ENCODE assay signal across 11 cellular contexts in the genomic region with DNA sequence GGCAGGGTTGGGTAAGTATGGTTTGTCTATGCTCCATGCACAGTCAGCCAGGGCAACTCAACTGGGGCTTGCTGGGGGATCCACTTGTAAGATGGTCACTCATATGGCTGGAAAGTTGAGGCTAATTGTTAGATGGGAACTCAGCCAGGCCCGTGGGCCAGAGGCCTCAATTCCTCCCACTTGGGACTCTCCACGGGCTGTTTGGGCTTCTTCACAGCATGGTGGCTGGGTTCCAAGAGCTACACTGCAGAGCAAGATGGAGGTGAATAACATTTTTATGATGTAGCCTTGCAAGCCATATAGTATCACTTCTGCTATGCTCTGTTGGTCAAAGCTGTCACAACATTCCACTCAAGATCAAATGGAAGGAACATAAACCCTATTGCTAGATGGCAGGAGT. TPM values are rescaled to one million over a fixed set of nuclear protein-coding genes. Genes with fewer than 3 reads are reported as not detected.
DNase-seq lines count a peak whose midpoint lies in the region; ATAC-seq and FAIRE-seq lines count a peak whose summit lies in the region.
"Had no signal": no experiment of that assay in that cellular context is flagged by ENCODE, and none has a peak within 500 bp of the region (broad histone marks: within the 10 kb centered on the region; RNA-seq: fewer than 3 reads in every experiment).

No MANE protein-coding gene starts in this region.

- POLR2A ChIA-PET in activated CD4-positive, alpha-beta T cell treated with anti-CD3 and anti-CD28 coated beads for 36 hours (lab: Charles Lee): interaction anchor here (1.5 kb wide), 1 partner anchor 55 kb away, joined by 8 read pairs; no protein-coding TSS in a partner anchor
- POLR2A ChIA-PET in naive thymus-derived CD8-positive, alpha-beta T cell (lab: Charles Lee): interaction anchor here (1.1 to 2.3 kb wide), 3 partner anchors 9 to 40 kb away, joined by 3 to 9 read pairs (median 8); no protein-coding TSS in a partner anchor

- no peak for ATAC-seq in activated CD4-positive, alpha-beta T cell treated with anti-CD3 and anti-CD28 coated beads for 36 hours
- ATAC-seq in GM21367 (IDR thresholded peaks at IDR 0.05; ENCODE audit: unreplicated experiment): peak; percentile 14
- ATAC-seq in naive thymus-derived CD8-positive, alpha-beta T cell: no peak
- ATAC-seq in HG03457 (IDR thresholded peaks at IDR 0.05; ENCODE audit: unreplicated experiment): no peak
- ATAC-seq: A549, body of pancreas had no signal

- H3K9me3 Mint-ChIP-seq in activated CD4-positive, alpha-beta T cell treated with anti-CD3 and anti-CD28 coated beads for 36 hours (ENCODE audit: low read depth): peaks cover 3% of the 10 kb centered on the region
- peaks cover 8% of the 10 kb centered on the region for H3K9me3 Mint-ChIP-seq in activated T-helper 1 cell treated with anti-CD3 and anti-CD28 coated beads, Interleukin-12 subunit alpha, Interleukin-12 subunit beta, Interleukin-2, Interleukin-4 antibody, amounts not matched to agents 30 ng/mL and 10 ng/mL and 1 ng/mL, durations not matched to agents 14 hours and 24 hours and 36 hours
- peaks cover 0 to 4% (median 0%) of the 10 kb centered on the region in 9 donors for H3K9me3 Mint-ChIP-seq in naive thymus-derived CD8-positive, alpha-beta T cell

- peaks cover 83% of the 10 kb centered on the region for H3K4me1 Mint-ChIP-seq in activated CD4-positive, alpha-beta T cell treated with anti-CD3 and anti-CD28 coated beads for 36 hours
- peaks cover 78% of the 10 kb centered on the region for H3K4me1 Mint-ChIP-seq in activated T-helper 1 cell treated with anti-CD3 and anti-CD28 coated beads, Interleukin-12 subunit alpha, Interleukin-12 subunit beta, Interleukin-2, Interleukin-4 antibody, amounts not matched to agents 30 ng/mL and 10 ng/mL and 1 ng/mL, durations not matched to agents 14 hours and 24 hours and 36 hours (ENCODE audit: low read depth)
- H3K4me1 Mint-ChIP-seq in naive thymus-derived CD8-positive, alpha-beta T cell: peaks cover 28 to 70% (median 67%) of the 10 kb centered on the region in 4 donors

- CTCF ChIA-PET in activated CD4-positive, alpha-beta T cell treated with anti-CD3 and anti-CD28 coated beads for 36 hours (lab: Charles Lee): interaction anchor here (0.6 to 2.1 kb wide), 13 partner anchors 13 to 539 kb away, joined by 3 to 8 read pairs (median 3); a partner anchor contains a TSS

- H3K4me3 Mint-ChIP-seq in activated CD4-positive, alpha-beta T cell treated with anti-CD3 and anti-CD28 coated beads for 36 hours: peak overlapping the region; percentile 71
- peak overlapping the region; percentile 83 for H3K4me3 Mint-ChIP-seq in activated T-helper 1 cell treated with anti-CD3 and anti-CD28 coated beads, Interleukin-12 subunit alpha, Interleukin-12 subunit beta, Interleukin-2, Interleukin-4 antibody, amounts not matched to agents 30 ng/mL and 10 ng/mL and 1 ng/mL, durations not matched to agents 14 hours and 24 hours and 36 hours
- H3K4me3 Mint-ChIP-seq in naive thymus-derived CD8-positive, alpha-beta T cell: peak overlapping the region in 8 of 10 donors; percentile 46 to 86 (median 82)

- no peaks in the 10 kb centered on the region for H3K27me3 Mint-ChIP-seq in activated CD4-positive, alpha-beta T cell treated with anti-CD3 and anti-CD28 coated beads for 36 hours
- no peaks in the 10 kb centered on the region for H3K27me3 Mint-ChIP-seq in activated T-helper 1 cell treated with anti-CD3 and anti-CD28 coated beads, Interleukin-12 subunit alpha, Interleukin-12 subunit beta, Interleukin-2, Interleukin-4 antibody, amounts not matched to agents 30 ng/mL and 10 ng/mL and 1 ng/mL, durations not matched to agents 14 hours and 24 hours and 36 hours (ENCODE audit: insufficient read depth)
- no peaks in the 10 kb centered on the region for H3K27me3 Mint-ChIP-seq in naive thymus-derived CD8-positive, alpha-beta T cell

- intact Hi-C loops in activated CD4-positive, alpha-beta T cell treated with anti-CD3 and anti-CD28 coated beads for 36 hours (cut with DNase I, micrococcal nuclease): loop anchor here (2.0 kb wide), 2 partner anchors 33 to 45 kb away; no protein-coding TSS in a partner anchor
- intact Hi-C loops in activated T-helper 1 cell treated with anti-CD3 and anti-CD28 coated beads, Interleukin-12 subunit alpha, Interleukin-12 subunit beta, Interleukin-2, Interleukin-4 antibody, amounts not matched to agents 30 ng/mL and 10 ng/mL and 1 ng/mL, durations not matched to agents 14 hours and 24 hours and 36 hours (cut with micrococcal nuclease): loop anchor here (2.0 to 5.0 kb wide), 2 partner anchors 45 to 88 kb away; no protein-coding TSS in a partner anchor

- peaks cover 15% of the 10 kb centered on the region for H3K36me3 Mint-ChIP-seq in activated CD4-positive, alpha-beta T cell treated with anti-CD3 and anti-CD28 coated beads for 36 hours (ENCODE audit: low read depth)
- H3K36me3 Mint-ChIP-seq in activated T-helper 1 cell treated with anti-CD3 and anti-CD28 coated beads, Interleukin-12 subunit alpha, Interleukin-12 subunit beta, Interleukin-2, Interleukin-4 antibody, amounts not matched to agents 30 ng/mL and 10 ng/mL and 1 ng/mL, durations not matched to agents 14 hours and 24 hours and 36 hours (ENCODE audit: low read depth): peaks cover 15% of the 10 kb centered on the region
- peaks cover 5 to 13% (median 9%) of the 10 kb centered on the region in 3 donors for H3K36me3 Mint-ChIP-seq in naive thymus-derived CD8-positive, alpha-beta T cell

- peak overlapping the region; percentile 94 for H3K27ac Mint-ChIP-seq in activated CD4-positive, alpha-beta T cell treated with anti-CD3 and anti-CD28 coated beads for 36 hours
- peak overlapping the region; percentile 96 for H3K27ac Mint-ChIP-seq in activated T-helper 1 cell treated with anti-CD3 and anti-CD28 coated beads, Interleukin-12 subunit alpha, Interleukin-12 subunit beta, Interleukin-2, Interleukin-4 antibody, amounts not matched to agents 30 ng/mL and 10 ng/mL and 1 ng/mL, durations not matched to agents 14 hours and 24 hours and 36 hours
- peak overlapping the region; percentile 5 to 88 (median 65) for H3K27ac Mint-ChIP-seq in naive thymus-derived CD8-positive, alpha-beta T cell

- peak; percentile 21 for DNase-seq in activated CD4-positive, alpha-beta T cell treated with anti-CD3 and anti-CD28 coated beads for 36 hours
- DNase-seq in activated CD4-positive, alpha-beta T cell treated with anti-CD3 and anti-CD28 coated beads, Interleukin-2, amount 50 U/mL, for 4 hours: no peak
- no peak for DNase-seq in activated T-helper 1 cell treated with anti-CD3 and anti-CD28 coated beads, Interleukin-12 subunit alpha, Interleukin-12 subunit beta, Interleukin-2, Interleukin-4 antibody, amounts not matched to agents 30 ng/mL and 10 ng/mL and 1 ng/mL, durations not matched to agents 14 hours and 24 hours and 36 hours (ENCODE audit: low spot score)
- DNase-seq in naive thymus-derived CD8-positive, alpha-beta T cell: no peak
- no peak for DNase-seq in HTR-8/SVneo (ENCODE audit: insufficient read length, low spot score)
- no peak for DNase-seq in COR-L47 (lab: John Stamatoyannopoulos, UW)
- DNase-seq: body of pancreas, nucleus accumbens had no signal

- no peak for FAIRE-seq in HTR-8/SVneo (lab: Jason Lieb, UNC)
- FAIRE-seq: A549 had no signal

RNA-seq across cellular contexts. Expression of a gene that starts 39.2 kb away (rescaled TPM):
- 100 to 1,000 TPM in 1 of 2 experiments, 10 to 100 TPM in 1; 96.2 to 173 TPM for total RNA-seq in activated CD4-positive, alpha-beta T cell treated with anti-CD3 and anti-CD28 coated beads for 36 hours
- 113 and 119 TPM in 2 replicates for total RNA-seq in activated T-helper 1 cell treated with anti-CD3 and anti-CD28 coated beads, Interleukin-12 subunit alpha, Interleukin-12 subunit beta, Interleukin-2, Interleukin-4 antibody, amounts not matched to agents 30 ng/mL and 10 ng/mL and 1 ng/mL, durations not matched to agents 14 hours and 24 hours and 36 hours
- total RNA-seq in naive thymus-derived CD8-positive, alpha-beta T cell: 100 to 1,000 TPM in 1 of 2 experiments, 10 to 100 TPM in 1; 94.4 to 120 TPM
- polyA plus RNA-seq in naive thymus-derived CD8-positive, alpha-beta T cell: 10 to 100 TPM; 26.9 to 58.4 (median 44.9) TPM
